In the genomic region with DNA sequence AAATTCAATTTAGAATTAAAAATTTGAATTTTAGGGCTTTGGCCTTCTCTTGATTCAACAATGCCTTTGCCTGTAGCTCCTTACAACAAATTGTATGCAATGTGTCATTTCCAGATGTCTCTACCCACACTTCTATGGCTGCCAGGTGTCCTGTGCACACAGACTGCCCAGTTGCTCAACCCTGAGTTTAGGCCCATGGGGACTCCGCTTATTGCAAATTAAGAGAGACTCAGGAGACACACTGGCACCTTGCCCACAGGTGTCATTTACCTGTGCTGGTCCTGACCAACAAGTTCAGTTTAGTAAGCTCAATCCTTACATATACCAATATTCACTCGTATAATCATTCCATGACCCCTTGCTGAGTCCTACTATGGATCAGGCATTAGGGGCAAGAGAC, we compare ENCODE assay signal across 4 cellular contexts.
"Had no signal": no experiment of that assay in that cellular context is flagged by ENCODE, and none has a peak within 500 bp of the region (broad histone marks: within the 10 kb centered on the region; RNA-seq: fewer than 3 reads in every experiment).

No MANE protein-coding gene starts in this region.

- H3K4me3 Mint-ChIP-seq: GM23338, H9 had no signal

- H3K4me3 ChIP-seq: GM23338 had no signal

- H3K27ac Mint-ChIP-seq: GM23338, H9 had no signal

- DNase-seq: H9, HCEC 1CT, IMR-90 had no signal

- ATAC-seq: GM23338 had no signal

- H3K9me3 Mint-ChIP-seq: GM23338, H9 had no signal
